9 cellular contexts compared by ENCODE assay signal in genomic region chr5:132812123-132812948, GRCh38.
DNase-seq lines count a peak whose midpoint lies in the region; ATAC-seq and TF ChIP-seq lines count a peak whose summit lies in the region.
"Had no signal": no experiment of that assay in that cellular context is flagged by ENCODE, and none has a peak within 500 bp of the region (broad histone marks: within the 10 kb centered on the region; RNA-seq: fewer than 3 reads in every experiment).

No MANE protein-coding gene starts in this region.

- H3K4me3 ChIP-seq in SK-N-MC (peak overlapping the region; percentile 82), coronary artery (no peak overlapping the region)

- POLR2A ChIA-PET in HEK293T (lab: Yijun Ruan, JAX): interaction anchor here (1.3 kb wide), 2 partner anchors 8 to 75 kb away, joined by 3 to 5 read pairs; partner anchors contain the start of gene KIF3A

- ATAC-seq in GM21515 (IDR thresholded peaks at IDR 0.05; ENCODE audit: unreplicated experiment) (no peak), HG03108 (IDR thresholded peaks at IDR 0.05; ENCODE audit: unreplicated experiment) (no peak)

- no peak for TF ChIP-seq CTCF in coronary artery (IDR thresholded peaks at IDR 0.05)

- H3K36me3 ChIP-seq in SK-N-MC (ENCODE audit: insufficient read depth, low read length): no peaks in the 10 kb centered on the region
- H3K36me3 ChIP-seq: esophagus muscularis mucosa had no signal

- H3K9me3 ChIP-seq in SK-N-MC (ENCODE audit: low read depth, low read length): no peaks in the 10 kb centered on the region
- H3K9me3 ChIP-seq: esophagus muscularis mucosa had no signal

- CTCF ChIA-PET in HEK293T (lab: Yijun Ruan, JAX): interaction anchor here (0.5 kb wide), 1 partner anchor 268 kb away, joined by 3 read pairs; no protein-coding TSS in a partner anchor

- H3K27ac ChIP-seq in SK-N-MC: no peak overlapping the region
- H3K27ac ChIP-seq in layer of hippocampus (ENCODE audit: low read depth, low read length): peak overlapping the region; percentile 92
- H3K27ac ChIP-seq in coronary artery: no peak overlapping the region
- H3K27ac ChIP-seq: esophagus muscularis mucosa had no signal

- no peaks in the 10 kb centered on the region for H3K27me3 ChIP-seq in layer of hippocampus (ENCODE audit: control insufficient read depth, insufficient read depth, low read length)

- peak overlapping the region; percentile 19 for H3K9ac ChIP-seq in SK-N-MC (ENCODE audit: insufficient read length)

- DNase-seq in CD1c-positive myeloid dendritic cell (ENCODE audit: extremely low spot score) (peak; percentile 75), HEK293T (ENCODE audit: extremely low spot score) (no peak), SK-N-MC (ENCODE audit: low read depth, low spot score) (no peak), iPS-NIHi11 (ENCODE audit: low spot score) (no peak), coronary artery (ENCODE audit: low spot score) (no peak)

TF ChIP-seq in HEK293T, 16 proteins besides CTCF, POLR2A, EP300 and RAD21:
- 0 out of 2 replicates have a peak, but pooled peaks have one; percentile 13 for TF ChIP-seq L3MBTL2 (conservative IDR thresholded peaks at IDR 0.05)
- TF ChIP-seq TARDBP (IDR thresholded peaks at IDR 0.05): no peak
- peak; percentile 44; the same call in 1 of the 2 replicates for TF ChIP-seq ZNF384 (IDR thresholded peaks at IDR 0.05)
TF ChIP-seq in HEK293T: peak in this region for 2.
